In genomic region chr5:9283473-9283872, GRCh38 we compare ENCODE assay signal across 15 cellular contexts.
DNase-seq lines count a peak whose midpoint lies in the region; ATAC-seq and TF ChIP-seq lines count a peak whose summit lies in the region.
"Had no signal": no experiment of that assay in that cellular context is flagged by ENCODE, and none has a peak within 500 bp of the region (broad histone marks: within the 10 kb centered on the region; RNA-seq: fewer than 3 reads in every experiment).

No MANE protein-coding gene starts in this region.

- intact Hi-C loops in CD14-positive monocyte (cut with micrococcal nuclease): no loop called here

- peaks cover 0 to 6% (median 1%) of the 10 kb centered on the region in 7 donors for H3K9me3 Mint-ChIP-seq in CD14-positive monocyte

- H3K27ac Mint-ChIP-seq in CD14-positive monocyte: no peak overlapping the region
- H3K27ac Mint-ChIP-seq: activated T-cell treated with anti-CD3 and anti-CD28 coated beads, Interleukin-2, amount 50 U/mL, for 24 hours; memory B cell; stimulated activated memory B cell treated with anti-CD40 and anti-IgM and Interleukin-4, amounts not matched to agents 10 μg/mL and 1 μg/mL and 100 μg/mL, for 72 hours had no signal

- DNase-seq in H7 (peak; percentile 7), SK-MEL-5 (ENCODE audit: low read depth, low spot score) (peak; percentile 47), epithelial cell of proximal tubule (ENCODE audit: low read depth) (no peak), retinal pigment epithelial cell (ENCODE audit: low read depth) (no peak), CD14-positive monocyte (ENCODE audit: low spot score) (no peak), anterior cingulate cortex (lab: John Stamatoyannopoulos, UW) (no peak)
- DNase-seq: activated T-cell treated with anti-CD3 and anti-CD28 coated beads, Interleukin-2, amount 50 U/mL, for 24 hours; KBM-7; NCI-H146; NCI-H510A; SJCRH30 had no signal

- H3K4me3 Mint-ChIP-seq in CD14-positive monocyte: no peak overlapping the region
- H3K4me3 Mint-ChIP-seq: activated T-cell treated with anti-CD3 and anti-CD28 coated beads, Interleukin-2, amount 50 U/mL, for 24 hours; memory B cell; stimulated activated memory B cell treated with anti-CD40 and anti-IgM and Interleukin-4, amounts not matched to agents 10 μg/mL and 1 μg/mL and 100 μg/mL, for 72 hours had no signal

- TF ChIP-seq CTCF in epithelial cell of proximal tubule (conservative IDR thresholded peaks at IDR 0.05; ENCODE audit: low read depth, low read length) (peak; percentile 44), retinal pigment epithelial cell (conservative IDR thresholded peaks at IDR 0.05; ENCODE audit: low read depth, low read length) (peak; percentile 17), CD14-positive monocyte (IDR thresholded peaks at IDR 0.05) (no peak)

- no peaks in the 10 kb centered on the region for H3K27me3 ChIP-seq in H7 (ENCODE audit: control insufficient read depth, insufficient read depth, low read length)
- H3K27me3 ChIP-seq: neutrophil, SJCRH30 had no signal

- ATAC-seq in HG03139 (IDR thresholded peaks at IDR 0.05; ENCODE audit: unreplicated experiment): no peak
- ATAC-seq: stimulated activated memory B cell treated with anti-CD40 and anti-IgM and Interleukin-4, amounts not matched to agents 10 μg/mL and 1 μg/mL and 100 μg/mL, for 72 hours had no signal

- H3K36me3 ChIP-seq in H7 (replicated peaks; ENCODE audit: control insufficient read depth, insufficient read depth, low read length): no peaks in the 10 kb centered on the region
- H3K36me3 ChIP-seq: neutrophil, SJCRH30 had no signal

- in situ Hi-C loops in SK-MEL-5 (cut with HindIII; ENCODE audit: low pct_unique_long_range_greater_than_20kb, low sequenced_read_pairs): no loop called here

- peaks cover 0 to 5% (median 0%) of the 10 kb centered on the region in 3 donors for H3K27me3 Mint-ChIP-seq in CD14-positive monocyte (ENCODE audit: low read depth in 3 of 3)
- H3K27me3 Mint-ChIP-seq: activated T-cell treated with anti-CD3 and anti-CD28 coated beads, Interleukin-2, amount 50 U/mL, for 24 hours; memory B cell; stimulated activated memory B cell treated with anti-CD40 and anti-IgM and Interleukin-4, amounts not matched to agents 10 μg/mL and 1 μg/mL and 100 μg/mL, for 72 hours had no signal

- H3K4me1 Mint-ChIP-seq in CD14-positive monocyte: no peaks in the 10 kb centered on the region
- H3K4me1 Mint-ChIP-seq: memory B cell; stimulated activated memory B cell treated with anti-CD40 and anti-IgM and Interleukin-4, amounts not matched to agents 10 μg/mL and 1 μg/mL and 100 μg/mL, for 72 hours had no signal

- H3K4me3 ChIP-seq in H7 (ENCODE audit: insufficient read depth, low read depth, low read length): no peak overlapping the region
- no peak overlapping the region for H3K4me3 ChIP-seq in epithelial cell of proximal tubule (ENCODE audit: low read depth, low read length)
- no peak overlapping the region for H3K4me3 ChIP-seq in retinal pigment epithelial cell (ENCODE audit: low read length)
- H3K4me3 ChIP-seq: SJCRH30 had no signal

- no peaks in the 10 kb centered on the region for H3K36me3 Mint-ChIP-seq in CD14-positive monocyte
- H3K36me3 Mint-ChIP-seq: memory B cell; stimulated activated memory B cell treated with anti-CD40 and anti-IgM and Interleukin-4, amounts not matched to agents 10 μg/mL and 1 μg/mL and 100 μg/mL, for 72 hours had no signal

Comparison
In these comparisons a context has a peak if more than half of its experiments do, and no peak if none do; other contexts are left out.
1. DNase-seq: peak in H7 (single experiment) and SK-MEL-5 (single experiment); none in epithelial cell of proximal tubule (single experiment), retinal pigment epithelial cell (single experiment), CD14-positive monocyte (single experiment) and anterior cingulate cortex (0 of 58).